Comparison of ENCODE assay signal across 18 cellular contexts in genomic region chr4:113420938-113421337, GRCh38.
DNase-seq lines count a peak whose midpoint lies in the region; ATAC-seq, FAIRE-seq and TF ChIP-seq lines count a peak whose summit lies in the region.
"Had no signal": no experiment of that assay in that cellular context is flagged by ENCODE, and none has a peak within 500 bp of the region (broad histone marks: within the 10 kb centered on the region; RNA-seq: fewer than 3 reads in every experiment).

No MANE protein-coding gene starts in this region.

- TF ChIP-seq POLR2A in HCT116 (IDR thresholded peaks at IDR 0.05; ENCODE audit: borderline replicate concordance, extremely low read depth, insufficient read depth, insufficient read length) (no peak), spleen (IDR thresholded peaks at IDR 0.05) (no peak)

- no peaks in the 10 kb centered on the region for H3K9me2 ChIP-seq in HCT116 (ENCODE audit: insufficient read depth)

- H3K4me1 ChIP-seq in HCT116 (ENCODE audit: control insufficient read depth in 1 of 2, insufficient read depth in 2 of 2, low read length in 2 of 2) (no peaks in the 10 kb centered on the region), small intestine (ENCODE audit: control insufficient read depth in 2 of 2, insufficient read depth in 1 of 2, low read depth in 1 of 2, low read length in 1 of 2) (no peaks in the 10 kb centered on the region), spleen (no peaks in the 10 kb centered on the region)
- H3K4me1 ChIP-seq: BLaER1 had no signal

- CTCF ChIA-PET in HCT116 (lab: Charles Lee) = no interaction called here

- H3K9me3 ChIP-seq in HCT116 (ENCODE audit: control insufficient read depth in 1 of 2, insufficient read depth in 1 of 2, low read depth in 1 of 2, low read length in 2 of 2) = peaks cover 6 to 12% of the 10 kb centered on the region in 2 experiments; a peak in 2 of 4 replicates
- H3K9me3 ChIP-seq in small intestine (ENCODE audit: control insufficient read depth, low read depth) = no peaks in the 10 kb centered on the region
- H3K9me3 ChIP-seq in spleen = peaks cover 0 to 48% (median 24%) of the 10 kb centered on the region in 8 donors
- H3K9me3 ChIP-seq: BLaER1 had no signal

- no peaks in the 10 kb centered on the region for H3K79me2 ChIP-seq in HCT116 (ENCODE audit: insufficient read depth, low read length)

- no peaks in the 10 kb centered on the region for H3K36me3 ChIP-seq in HCT116 (ENCODE audit: control insufficient read depth in 1 of 2, insufficient read depth in 2 of 2, low read length in 2 of 2)
- H3K36me3 ChIP-seq in small intestine (ENCODE audit: control insufficient read depth in 2 of 2, insufficient read depth in 2 of 2, low read length in 2 of 2) = no peaks in the 10 kb centered on the region
- no peaks in the 10 kb centered on the region for H3K36me3 ChIP-seq in spleen
- H3K36me3 ChIP-seq: BLaER1 had no signal

- H3K27me3 ChIP-seq in HCT116 (ENCODE audit: insufficient read depth, low read length) (no peaks in the 10 kb centered on the region), small intestine (ENCODE audit: control insufficient read depth in 2 of 2, insufficient read depth in 2 of 2, low read length in 2 of 2) (no peaks in the 10 kb centered on the region), spleen (replicated peaks in 1 of 7) (no peaks in the 10 kb centered on the region)
- H3K27me3 ChIP-seq: BLaER1 had no signal

- no peak overlapping the region for H2AFZ ChIP-seq in HCT116 (ENCODE audit: low read depth, low read length, poor library complexity, severe bottlenecking)

- no peak overlapping the region for H3K4me2 ChIP-seq in HCT116 (ENCODE audit: low read length)
- H3K4me2 ChIP-seq: BLaER1 had no signal

- POLR2A ChIA-PET in HCT116 (lab: Charles Lee) = no interaction called here

- TF ChIP-seq CTCF in HCT116 (IDR thresholded peaks at IDR 0.05 in 2 of 3, conservative IDR thresholded peaks at IDR 0.05 in 1 of 3; ENCODE audit: borderline replicate concordance in 1 of 3, insufficient read depth in 1 of 3, low read depth in 2 of 3, low read length in 2 of 3) (no peak), spleen (IDR thresholded peaks at IDR 0.05 in 8 of 11, conservative IDR thresholded peaks at IDR 0.05 in 3 of 11) (no peak)

- H4K20me1 ChIP-seq in HCT116 (ENCODE audit: insufficient read depth) = no peaks in the 10 kb centered on the region
- H4K20me1 ChIP-seq: BLaER1 had no signal

- ATAC-seq in HCT116 = no peak
- no peak for ATAC-seq in activated CD4-positive, CD25-positive, alpha-beta regulatory T cell treated with anti-CD3 and anti-CD28 coated beads, Interleukin-2, amount 50 U/mL, for 24 hours

- H3K27ac ChIP-seq in HCT116 (ENCODE audit: low read depth, low read length) = no peak overlapping the region
- no peak overlapping the region for H3K27ac ChIP-seq in small intestine (ENCODE audit: low read depth in 1 of 2, low read length in 1 of 2)
- no peak overlapping the region for H3K27ac ChIP-seq in spleen
- H3K27ac ChIP-seq: BLaER1, HL-60 had no signal

- RAD21 ChIA-PET in HCT116 (lab: Charles Lee; ENCODE audit: low non-redundant PET in 1 of 2, low total read pairs in 2 of 2, uncharacterized antibody in 2 of 2, unreplicated experiment in 2 of 2) = no interaction called here

- BruUV-seq in HCT116 (replicated peaks; lab: Mats Ljungman, UMichigan) = no TSS peak

- H3K9ac ChIP-seq in HCT116 (ENCODE audit: low read length) = no peak overlapping the region
- H3K9ac ChIP-seq: BLaER1 had no signal

- intact Hi-C loops in HCT116 (cut with micrococcal nuclease) (no loop called here), spleen (cut with DNase I; ENCODE audit: low total_unique reads) (no loop called here)

- no peak overlapping the region for H3K4me3 ChIP-seq in HCT116 (replicated peaks in 1 of 2; ENCODE audit: low read depth in 1 of 2, low read length in 2 of 2)
- H3K4me3 ChIP-seq in small intestine (ENCODE audit: low read depth in 1 of 2, low read length in 2 of 2) = no peak overlapping the region
- H3K4me3 ChIP-seq in spleen = no peak overlapping the region
- H3K4me3 ChIP-seq: BLaER1 had no signal

- DNase-seq in HCT116 (ENCODE audit: low read depth, low spot score) (no peak), small intestine (no peak), spleen (no peak), NCI-H1436 (lab: John Stamatoyannopoulos, UW) (no peak)
- DNase-seq: 8988T; CD4-positive, alpha-beta memory T cell; DMS153; DMS79; GF-D8; GOT3; H9; IMR-90 had no signal

- TF ChIP-seq RAD21 in HCT116 (IDR thresholded peaks at IDR 0.05; ENCODE audit: low read depth) = no peak

- FAIRE-seq in TTC549 (lab: Jason Lieb, UNC) = peak; percentile 57
- FAIRE-seq in colon (lab: Jason Lieb, UNC) = peak; percentile 69
- peak; percentile 89 for FAIRE-seq in small intestine (lab: Jason Lieb, UNC)
- FAIRE-seq: HTR-8/SVneo had no signal

TF ChIP-seq in HCT116, 20 proteins besides CTCF, POLR2A, EP300 and RAD21:
- TF ChIP-seq CBX3 (IDR thresholded peaks at IDR 0.05; ENCODE audit: low read depth) (peak; percentile 57; the same call in 1 of the 2 replicates), YY1 (IDR thresholded peaks at IDR 0.05; ENCODE audit: extremely low read depth, insufficient replicate concordance, low read depth, low read length) (no peak), FOSL1 (IDR thresholded peaks at IDR 0.05; ENCODE audit: low read depth) (no peak), SIN3A (IDR thresholded peaks at IDR 0.05; ENCODE audit: low read depth) (no peak)
